ENCODE assay signal across 11 cellular contexts in genomic region chr10:132232981-132233380, GRCh38.
"Had no signal": no experiment of that assay in that cellular context is flagged by ENCODE, and none has a peak within 500 bp of the region (broad histone marks: within the 10 kb centered on the region; RNA-seq: fewer than 3 reads in every experiment).

No MANE protein-coding gene starts in this region.

- H3K27me3 Mint-ChIP-seq: central memory CD8-positive, alpha-beta T cell; dendritic cell treated with granulocyte-macrophage colony-stimulating factor and Interleukin-4, amounts not matched to agents 40 ng/mL and 50 ng/mL, for 4 days; effector memory CD8-positive, alpha-beta T cell; type B pancreatic cell had no signal

- ATAC-seq: body of pancreas; gastrocnemius medialis; stimulated activated effector memory CD8-positive, alpha-beta T cell treated with anti-CD3 and anti-CD28 coated beads, Interleukin-12 subunit alpha, Interleukin-12 subunit beta, amount 100 ng/mL, for 72 hours had no signal

- H3K27ac Mint-ChIP-seq: dendritic cell treated with granulocyte-macrophage colony-stimulating factor and Interleukin-4, amounts not matched to agents 40 ng/mL and 50 ng/mL, for 4 days; neural progenitor cell; stimulated activated effector memory CD8-positive, alpha-beta T cell treated with anti-CD3 and anti-CD28 coated beads, Interleukin-12 subunit alpha, Interleukin-12 subunit beta, amount 100 ng/mL, for 72 hours; type B pancreatic cell had no signal

- H3K9me3 Mint-ChIP-seq: central memory CD8-positive, alpha-beta T cell; dendritic cell treated with granulocyte-macrophage colony-stimulating factor and Interleukin-4, amounts not matched to agents 40 ng/mL and 50 ng/mL, for 4 days; effector memory CD8-positive, alpha-beta T cell; neural progenitor cell; stimulated activated effector memory CD8-positive, alpha-beta T cell treated with anti-CD3 and anti-CD28 coated beads, Interleukin-12 subunit alpha, Interleukin-12 subunit beta, amount 100 ng/mL, for 72 hours; type B pancreatic cell had no signal

- H3K4me3 Mint-ChIP-seq: central memory CD8-positive, alpha-beta T cell; dendritic cell treated with granulocyte-macrophage colony-stimulating factor and Interleukin-4, amounts not matched to agents 40 ng/mL and 50 ng/mL, for 4 days; neural progenitor cell; stimulated activated effector memory CD8-positive, alpha-beta T cell treated with anti-CD3 and anti-CD28 coated beads, Interleukin-12 subunit alpha, Interleukin-12 subunit beta, amount 100 ng/mL, for 72 hours; type B pancreatic cell had no signal

- DNase-seq: activated CD8-positive, alpha-beta memory T cell treated with anti-CD3 and anti-CD28 coated beads for 24 hours; effector memory CD8-positive, alpha-beta T cell; mesendoderm; SK-N-SH had no signal

- H3K36me3 Mint-ChIP-seq: neural progenitor cell, type B pancreatic cell had no signal
